8 cellular contexts compared by ENCODE assay signal in the genomic region with DNA sequence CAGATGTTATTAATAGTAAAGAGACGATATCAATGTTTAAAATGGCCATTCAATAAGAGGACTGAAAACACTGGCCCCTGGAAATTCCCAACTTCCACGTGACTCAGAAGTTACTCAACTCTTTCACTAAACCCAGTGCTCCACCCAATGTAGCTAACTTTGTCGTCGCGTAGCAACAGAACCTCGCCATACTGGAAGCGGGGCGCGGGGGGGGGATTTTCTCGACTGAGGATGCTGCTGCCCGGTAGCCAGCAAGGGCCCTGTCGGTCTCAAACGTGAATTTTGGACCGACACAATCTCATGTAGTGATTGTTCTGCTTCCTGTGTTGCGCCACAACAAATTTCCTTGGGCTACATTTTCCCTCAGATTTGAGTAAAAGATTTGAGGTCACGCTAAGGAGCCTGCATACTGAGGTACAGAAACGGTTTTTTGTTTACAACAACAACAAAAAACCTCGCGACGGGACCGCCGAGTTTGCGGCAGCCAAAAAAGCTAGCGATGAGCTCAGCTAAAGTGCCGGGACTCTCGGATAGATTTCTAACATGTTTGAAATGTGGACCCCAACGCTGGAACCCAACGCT. TPM values are rescaled to one million over a fixed set of nuclear protein-coding genes. Genes with fewer than 3 reads are reported as not detected.
DNase-seq lines count a peak whose midpoint lies in the region; ATAC-seq and TF ChIP-seq lines count a peak whose summit lies in the region.

No MANE protein-coding gene starts in this region.

- no peak for TF ChIP-seq EP300 in esophagus muscularis mucosa (IDR thresholded peaks at IDR 0.05)

- no peak for TF ChIP-seq CTCF in AG09319 (IDR thresholded peaks at IDR 0.05; ENCODE audit: low read depth, low read length)
- no peak for TF ChIP-seq CTCF in PC-3 (conservative IDR thresholded peaks at IDR 0.05; ENCODE audit: low read depth, low read length)
- TF ChIP-seq CTCF in esophagus muscularis mucosa (IDR thresholded peaks at IDR 0.05): peak in 1 of 3 experiments; percentile 23

- intact Hi-C loops in PC-3 (cut with micrococcal nuclease): loop anchor here (1.0 to 5.0 kb wide), 3 partner anchors 11 to 154 kb away; a partner anchor contains a TSS
- intact Hi-C loops in esophagus muscularis mucosa (cut with DNase I): loop anchor here (5.0 kb wide), 4 partner anchors 74 to 234 kb away; a partner anchor contains a TSS

- no peaks in the 10 kb centered on the region for H3K9me2 ChIP-seq in PC-3 (replicated peaks; ENCODE audit: low read length)

- H3K9ac ChIP-seq in PC-3 (ENCODE audit: low read length): peak overlapping the region; percentile 99
- peak overlapping the region; percentile 96 for H3K9ac ChIP-seq in muscle layer of colon (ENCODE audit: low read length)

- WGBS in esophagus muscularis mucosa: 0% methylated on average over 19 of the region's 28 CpGs

- peak overlapping the region; percentile 60 for H2AFZ ChIP-seq in PC-3 (ENCODE audit: low read length)

- CTCF ChIA-PET in PC-3 (lab: Charles Lee): interaction anchor here (0.5 to 0.6 kb wide), 5 partner anchors 40 to 373 kb away, joined by 3 to 10 read pairs (median 4); no protein-coding TSS in a partner anchor

- TSS peak; percentile 87 for BruUV-seq in PC-3 (replicated peaks; lab: Mats Ljungman, UMichigan)

- peak overlapping the region; percentile 99 for H3K27ac ChIP-seq in PC-3 (ENCODE audit: low read length)
- peak overlapping the region; percentile 93 to 99 (median 98) for H3K27ac ChIP-seq in esophagus muscularis mucosa (replicated peaks in 1 of 4)
- H3K27ac ChIP-seq in muscle layer of colon (ENCODE audit: low read depth, low read length): peak overlapping the region; percentile 89

- no peaks in the 10 kb centered on the region for H3K36me3 ChIP-seq in PC-3 (ENCODE audit: low read depth, low read length)
- H3K36me3 ChIP-seq in esophagus muscularis mucosa: peaks cover 0 to 4% (median 0%) of the 10 kb centered on the region in 4 donors
- H3K36me3 ChIP-seq in muscle layer of colon (ENCODE audit: insufficient read depth, low read length): no peaks in the 10 kb centered on the region

- H4K20me1 ChIP-seq in PC-3 (ENCODE audit: low read length): no peaks in the 10 kb centered on the region

- ATAC-seq in GM19043 (IDR thresholded peaks at IDR 0.05; ENCODE audit: low read depth, unreplicated experiment) (peak; percentile 24), HG03565 (IDR thresholded peaks at IDR 0.05; ENCODE audit: unreplicated experiment) (peak; percentile 33), PC-3 (peak; percentile 51)

- H3K79me2 ChIP-seq in PC-3 (ENCODE audit: low read length): peaks cover 8% of the 10 kb centered on the region; the same call in 1 of the 2 replicates

- H3F3A ChIP-seq in PC-3 (ENCODE audit: low read length, unreplicated experiment): peaks cover 3% of the 10 kb centered on the region

- peak; percentile 86 for DNase-seq in AG09319 (ENCODE audit: extremely low read depth, low read depth)
- DNase-seq in PC-3: peak; percentile 93
- peak; percentile 77 for DNase-seq in activated T-cell treated with anti-CD3 and anti-CD28 coated beads, Interleukin-2, amount 50 U/mL, for 48 hours
- peak; percentile 98 for DNase-seq in esophagus muscularis mucosa (ENCODE audit: extremely low spot score)
- peak; percentile 42 to 64 for DNase-seq in stimulated activated CD8-positive, alpha-beta memory T cell treated with anti-CD3 and anti-CD28 coated beads, Interleukin-7, amount 100 ng/mL, for 1 hour (ENCODE audit: low read depth in 2 of 2)

- no peaks in the 10 kb centered on the region for H3K27me3 ChIP-seq in PC-3 (ENCODE audit: low read length)
- no peaks in the 10 kb centered on the region for H3K27me3 ChIP-seq in esophagus muscularis mucosa
- H3K27me3 ChIP-seq in muscle layer of colon (ENCODE audit: control insufficient read depth in 1 of 2, insufficient read depth in 2 of 2, low read length in 2 of 2): no peaks in the 10 kb centered on the region

- H3K4me3 ChIP-seq in PC-3 (ENCODE audit: low read length) (peak overlapping the region; percentile 81), esophagus muscularis mucosa (peak overlapping the region; percentile 72 to 83 (median 80)), muscle layer of colon (ENCODE audit: low read depth in 1 of 2, low read length in 2 of 2) (peak overlapping the region; percentile 35 to 96)

- H3K9me3 ChIP-seq in PC-3 (ENCODE audit: low read length) (no peaks in the 10 kb centered on the region), esophagus muscularis mucosa (no peaks in the 10 kb centered on the region), muscle layer of colon (ENCODE audit: low read length) (no peaks in the 10 kb centered on the region)

- H3K4me1 ChIP-seq in PC-3 (ENCODE audit: insufficient read depth, low read length) (peaks cover 51% of the 10 kb centered on the region), esophagus muscularis mucosa (peaks cover 5 to 22% (median 20%) of the 10 kb centered on the region in 4 donors), muscle layer of colon (ENCODE audit: insufficient read depth, low read length) (peaks cover 6% of the 10 kb centered on the region)

- peak overlapping the region; percentile 95 for H3K4me2 ChIP-seq in PC-3 (ENCODE audit: low read length)

- no peak for TF ChIP-seq POLR2A in esophagus muscularis mucosa (IDR thresholded peaks at IDR 0.05; ENCODE audit: low read depth)

- POLR2A ChIA-PET in PC-3 (lab: Charles Lee; ENCODE audit: unreplicated experiment): interaction anchor here (0.6 to 1.0 kb wide), 7 partner anchors 11 to 266 kb away, joined by 3 to 16 read pairs (median 10); no protein-coding TSS in a partner anchor

RNA-seq across cellular contexts. Expression of a gene that starts 1.0 kb away (rescaled TPM):
- total RNA-seq in PC-3 (2014; rRNA removed): 2.9 and 4.7 TPM in 2 replicates
- 1 to 10 TPM; 4.9 to 9.1 (median 7.8) TPM for total RNA-seq in esophagus muscularis mucosa

RNA-seq across cellular contexts. Expression of a gene that starts 35.3 kb away (rescaled TPM):
- total RNA-seq in PC-3 (2014; rRNA removed): 1.2 and 1.6 TPM in 2 replicates
- under 1 TPM in 3 of 4 donors, not detected in 1; 0.17 to 0.29 (median 0.26) TPM for total RNA-seq in esophagus muscularis mucosa

Comparison
In these comparisons a context has a peak if more than half of its experiments do, and no peak if none do; other contexts are left out.
1. Peak in every context shown above with its lines: DNase-seq, ATAC-seq, H3K4me3 ChIP-seq and H3K27ac ChIP-seq.